In genomic region chr16:7074715-7075114, GRCh38 we compare ENCODE assay signal across 28 cellular contexts.
"Had no signal": no experiment of that assay in that cellular context is flagged by ENCODE, and none has a peak within 500 bp of the region (broad histone marks: within the 10 kb centered on the region; RNA-seq: fewer than 3 reads in every experiment).

No MANE protein-coding gene starts in this region.

- H3K27me3 ChIP-seq: stomach, suprapubic skin, testis, thyroid gland, tibial artery, tibial nerve, transverse colon, upper lobe of left lung, upper lobe of right lung, uterus, vagina had no signal

- H3K9me3 Mint-ChIP-seq: type B pancreatic cell had no signal

- H3K9me3 ChIP-seq: suprapubic skin, testis, thoracic aorta, thyroid gland, transverse colon, uterus, vagina had no signal

- H3K27me3 Mint-ChIP-seq: stimulated activated memory B cell treated with anti-CD40 and anti-IgM and Interleukin-4, amounts not matched to agents 10 μg/mL and 1 μg/mL and 100 μg/mL, for 72 hours; stimulated activated naive B cell treated with anti-CD40 and anti-IgM and Interleukin-4, amounts not matched to agents 10 μg/mL and 1 μg/mL and 100 μg/mL, for 72 hours; stimulated activated naive CD8-positive, alpha-beta T cell treated with anti-CD3 and anti-CD28 coated beads, Interleukin-15, amount 100 ng/mL, for 72 hours; stimulated activated naive CD8-positive, alpha-beta T cell treated with anti-CD3 and anti-CD28 coated beads, Interleukin-15, Interleukin-2, amounts not matched to agents 100 ng/mL and 50 ng/mL, for 24 hours had no signal

- H3K4me1 Mint-ChIP-seq: stimulated activated effector memory CD8-positive, alpha-beta T cell treated with anti-CD3 and anti-CD28 coated beads, Interleukin-12 subunit alpha, Interleukin-12 subunit beta, amount 100 ng/mL, for 72 hours; stimulated activated memory B cell treated with anti-CD40 and anti-IgM and Interleukin-4, amounts not matched to agents 10 μg/mL and 1 μg/mL and 100 μg/mL, for 72 hours; stimulated activated naive B cell treated with anti-CD40 and anti-IgM and Interleukin-4, amounts not matched to agents 10 μg/mL and 1 μg/mL and 100 μg/mL, for 72 hours; stimulated activated naive CD8-positive, alpha-beta T cell treated with anti-CD3 and anti-CD28 coated beads, Interleukin-15, amount 100 ng/mL, for 72 hours had no signal

- DNase-seq: stimulated activated CD4-positive, alpha-beta T cell treated with anti-CD3 and anti-CD28 coated beads, Interleukin-2, amount 100 ng/mL, for 48 hours; stimulated activated CD4-positive, alpha-beta T cell treated with anti-CD3 and anti-CD28 coated beads, Interleukin-4, amount 100 ng/mL, for 1 hour; stimulated activated CD4-positive, alpha-beta T cell treated with anti-CD3 and anti-CD28 coated beads, Interleukin-4, amount 100 ng/mL, for 24 hours; stimulated activated CD4-positive, alpha-beta T cell treated with anti-CD3 and anti-CD28 coated beads, Interleukin-4, amount 100 ng/mL, for 4 hours; stimulated activated CD8-positive, alpha-beta memory T cell treated with anti-CD3 and anti-CD28 coated beads, Interleukin-4, amount 100 ng/mL, for 48 hours; stimulated activated naive B cell treated with anti-CD40 and anti-IgM and Interleukin-4, amounts not matched to agents 10 μg/mL and 1 μg/mL and 100 μg/mL, for 72 hours; stimulated activated naive CD4-positive, alpha-beta T cell; stimulated activated naive CD4-positive, alpha-beta T cell treated with Interleukin-2 at 50 U/mL for 16 hours; stimulated activated naive CD8-positive, alpha-beta T cell treated with anti-CD3 and anti-CD28 coated beads, Interleukin-15, amount 100 ng/mL, for 72 hours; stimulated activated naive CD8-positive, alpha-beta T cell treated with anti-CD3 and anti-CD28 coated beads, Interleukin-15, Interleukin-2, amounts not matched to agents 100 U/mL and 50 U/mL, for 24 hours; stomach; substantia nigra; testis; thyroid gland; tibial artery; transverse colon; upper lobe of left lung; upper lobe of right lung; uterus had no signal

- H3K36me3 Mint-ChIP-seq: stimulated activated effector memory CD8-positive, alpha-beta T cell treated with anti-CD3 and anti-CD28 coated beads, Interleukin-12 subunit alpha, Interleukin-12 subunit beta, amount 100 ng/mL, for 72 hours; stimulated activated memory B cell treated with anti-CD40 and anti-IgM and Interleukin-4, amounts not matched to agents 10 μg/mL and 1 μg/mL and 100 μg/mL, for 72 hours; stimulated activated naive B cell treated with anti-CD40 and anti-IgM and Interleukin-4, amounts not matched to agents 10 μg/mL and 1 μg/mL and 100 μg/mL, for 72 hours; type B pancreatic cell had no signal

- H3K36me3 ChIP-seq: stomach, suprapubic skin, thoracic aorta, thyroid gland, tibial artery, tibial nerve, transverse colon, upper lobe of left lung, upper lobe of right lung, uterus, vagina had no signal

- H3K27ac ChIP-seq: stomach, suprapubic skin, testis, thoracic aorta, thyroid gland, tibial artery, tibial nerve, transverse colon, upper lobe of left lung, upper lobe of right lung, uterus, vagina had no signal

- H3K4me3 Mint-ChIP-seq: stimulated activated effector memory CD8-positive, alpha-beta T cell treated with anti-CD3 and anti-CD28 coated beads, Interleukin-12 subunit alpha, Interleukin-12 subunit beta, amount 100 ng/mL, for 72 hours; stimulated activated memory B cell treated with anti-CD40 and anti-IgM and Interleukin-4, amounts not matched to agents 10 μg/mL and 1 μg/mL and 100 μg/mL, for 72 hours; stimulated activated naive B cell treated with anti-CD40 and anti-IgM and Interleukin-4, amounts not matched to agents 10 μg/mL and 1 μg/mL and 100 μg/mL, for 72 hours; stimulated activated naive CD8-positive, alpha-beta T cell treated with anti-CD3 and anti-CD28 coated beads, Interleukin-15, amount 100 ng/mL, for 72 hours; stimulated activated naive CD8-positive, alpha-beta T cell treated with anti-CD3 and anti-CD28 coated beads, Interleukin-15, Interleukin-2, amounts not matched to agents 100 ng/mL and 50 ng/mL, for 24 hours; type B pancreatic cell had no signal

- H3K4me1 ChIP-seq: stomach, suprapubic skin, testis, thyroid gland, tibial artery, tibial nerve, transverse colon, upper lobe of left lung, upper lobe of right lung, uterus, vagina had no signal

- ATAC-seq: stimulated activated effector memory CD8-positive, alpha-beta T cell treated with anti-CD3 and anti-CD28 coated beads, Interleukin-12 subunit alpha, Interleukin-12 subunit beta, amount 100 ng/mL, for 72 hours; stimulated activated memory B cell treated with anti-CD40 and anti-IgM and Interleukin-4, amounts not matched to agents 10 μg/mL and 1 μg/mL and 100 μg/mL, for 72 hours; stimulated activated naive B cell treated with anti-CD40 and anti-IgM and Interleukin-4, amounts not matched to agents 10 μg/mL and 1 μg/mL and 100 μg/mL, for 72 hours; stimulated activated naive CD8-positive, alpha-beta T cell treated with anti-CD3 and anti-CD28 coated beads, Interleukin-15, amount 100 ng/mL, for 72 hours; stimulated activated naive CD8-positive, alpha-beta T cell treated with anti-CD3 and anti-CD28 coated beads, Interleukin-15, Interleukin-2, amounts not matched to agents 100 U/mL and 50 U/mL, for 24 hours; upper lobe of right lung had no signal

- FAIRE-seq: urothelium cell line had no signal

- H3K27ac Mint-ChIP-seq: stimulated activated effector memory CD8-positive, alpha-beta T cell treated with anti-CD3 and anti-CD28 coated beads, Interleukin-12 subunit alpha, Interleukin-12 subunit beta, amount 100 ng/mL, for 72 hours; stimulated activated memory B cell treated with anti-CD40 and anti-IgM and Interleukin-4, amounts not matched to agents 10 μg/mL and 1 μg/mL and 100 μg/mL, for 72 hours; stimulated activated naive B cell treated with anti-CD40 and anti-IgM and Interleukin-4, amounts not matched to agents 10 μg/mL and 1 μg/mL and 100 μg/mL, for 72 hours; stimulated activated naive CD8-positive, alpha-beta T cell treated with anti-CD3 and anti-CD28 coated beads, Interleukin-15, amount 100 ng/mL, for 72 hours; stimulated activated naive CD8-positive, alpha-beta T cell treated with anti-CD3 and anti-CD28 coated beads, Interleukin-15, Interleukin-2, amounts not matched to agents 100 ng/mL and 50 ng/mL, for 24 hours; type B pancreatic cell had no signal

- H3K4me3 ChIP-seq: stomach, suprapubic skin, testis, thoracic aorta, thyroid gland, tibial artery, tibial nerve, transverse colon, upper lobe of left lung, upper lobe of right lung, uterus, vagina had no signal
